ENCODE assay signal across 33 cellular contexts in genomic region chr1:182520746-182521145, GRCh38.
DNase-seq lines count a peak whose midpoint lies in the region; ATAC-seq lines count a peak whose summit lies in the region.
"Had no signal": no experiment of that assay in that cellular context is flagged by ENCODE, and none has a peak within 500 bp of the region (broad histone marks: within the 10 kb centered on the region; RNA-seq: fewer than 3 reads in every experiment).

No MANE protein-coding gene starts in this region.

- peaks cover 3 to 14% of the 10 kb centered on the region in 2 donors for H3K36me3 Mint-ChIP-seq in stimulated activated naive B cell treated with anti-CD40 and anti-IgM and Interleukin-4, amounts not matched to agents 10 μg/mL and 1 μg/mL and 100 μg/mL, for 72 hours

- peaks cover 39 to 60% (median 55%) of the 10 kb centered on the region in 11 experiments for H3K9me3 ChIP-seq in BLaER1 treated with 17β-estradiol and CSF1 and Interleukin-3, amounts not matched to agents 10 nM and 100 nM (replicated peaks in 1 of 11)
- H3K9me3 ChIP-seq: ovary had no signal

- no peak overlapping the region for H3K4me3 ChIP-seq in BLaER1 treated with 17β-estradiol and CSF1 and Interleukin-3, amounts not matched to agents 10 nM and 100 nM
- H3K4me3 ChIP-seq: adrenal gland, MG63, ovary, SJCRH30, smooth muscle cell, stomach, tibial nerve had no signal

- H3K27me3 Mint-ChIP-seq in stimulated activated naive B cell treated with anti-CD40 and anti-IgM and Interleukin-4, amounts not matched to agents 10 μg/mL and 1 μg/mL and 100 μg/mL, for 72 hours: peaks cover 0 to 8% of the 10 kb centered on the region in 2 donors

- no peak for ATAC-seq in HG03571 (IDR thresholded peaks at IDR 0.05; ENCODE audit: unreplicated experiment)
- no peak for ATAC-seq in stimulated activated naive B cell treated with anti-CD40 and anti-IgM and Interleukin-4, amounts not matched to agents 10 μg/mL and 1 μg/mL and 100 μg/mL, for 72 hours (replicated peaks)
- ATAC-seq: left ventricle myocardium superior, Panc1 had no signal

- H3K9me3 Mint-ChIP-seq in stimulated activated naive B cell treated with anti-CD40 and anti-IgM and Interleukin-4, amounts not matched to agents 10 μg/mL and 1 μg/mL and 100 μg/mL, for 72 hours: peaks cover 15 to 33% of the 10 kb centered on the region in 2 donors

- H3K9ac ChIP-seq in BLaER1 treated with 17β-estradiol and CSF1 and Interleukin-3, amounts not matched to agents 10 nM and 100 nM: no peak overlapping the region

- H3K36me3 ChIP-seq in BLaER1 treated with 17β-estradiol and CSF1 and Interleukin-3, amounts not matched to agents 10 nM and 100 nM: 0 out of 22 replicates have a peak, but pooled peaks cover 0 to 3% (median 0%) of the 10 kb centered on the region in 11 experiments
- H3K36me3 ChIP-seq: adrenal gland, MG63, ovary, SJCRH30, stomach, tibial nerve had no signal

- peak overlapping the region in 9 of 11 experiments; percentile 0 to 68 (median 40); a peak in 15 of 22 replicates for H3K27ac ChIP-seq in BLaER1 treated with 17β-estradiol and CSF1 and Interleukin-3, amounts not matched to agents 10 nM and 100 nM
- H3K27ac ChIP-seq: adrenal gland, ovary, SJCRH30, stomach, tibial nerve had no signal

- peaks cover 0 to 19% (median 13%) of the 10 kb centered on the region in 10 experiments; a peak in 9 of 20 replicates for H3K4me1 ChIP-seq in BLaER1 treated with 17β-estradiol and CSF1 and Interleukin-3, amounts not matched to agents 10 nM and 100 nM
- H3K4me1 ChIP-seq: adrenal gland, SJCRH30, stomach, tibial nerve had no signal

- DNase-seq in MV-4-11 (lab: John Stamatoyannopoulos, UW) (peak; percentile 80), dermis blood vessel endothelial cell (peak; percentile 2), iris pigment epithelial cell (ENCODE audit: low read depth) (peak; percentile 39), NCI-H2029 (lab: John Stamatoyannopoulos, UW) (no peak), kidney tubule cell (ENCODE audit: low spot score) (no peak)
- DNase-seq in stimulated activated naive B cell treated with anti-CD40 and anti-IgM and Interleukin-4, amounts not matched to agents 10 μg/mL and 1 μg/mL and 100 μg/mL, for 72 hours: no peak
- DNase-seq: activated CD4-positive, alpha-beta T cell treated with anti-CD3 and anti-CD28 coated beads, Interleukin-2, amount 50 U/mL, for 4 hours; activated CD4-positive, CD25-positive, alpha-beta regulatory T cell; activated naive CD4-positive, alpha-beta T cell treated with Interleukin-2 at 50 U/mL for 16 hours; adrenal gland; COR-L47; DMS79; effector CD8-positive, alpha-beta T cell; erythroblast; GF-D8; H9; left ventricle myocardium superior; MG63; midbrain; NCI-H510A treated with DMSO at 0.1 percent for 48 hours; NK-92 treated with Interleukin-12 subunit alpha and Interleukin-12 subunit beta, amount 100 ng/mL, for 24 hours; ovary; retina; SJCRH30; stimulated activated CD4-positive, alpha-beta T cell treated with anti-CD3 and anti-CD28 coated beads, Interleukin-1b, Interleukin-23, amount 100 ng/mL, for 48 hours; stimulated activated CD8-positive, alpha-beta memory T cell treated with anti-CD3 and anti-CD28 coated beads, Interleukin-4, amount 100 ng/mL, for 48 hours; stomach had no signal

- H3K27me3 ChIP-seq in BLaER1 treated with 17β-estradiol and CSF1 and Interleukin-3, amounts not matched to agents 10 nM and 100 nM: no peaks in the 10 kb centered on the region
- H3K27me3 ChIP-seq: MG63, ovary, SJCRH30, stomach, tibial nerve had no signal

- peak overlapping the region in 6 of 11 experiments; percentile 26 to 56 (median 34); a peak in 10 of 22 replicates for H3K4me2 ChIP-seq in BLaER1 treated with 17β-estradiol and CSF1 and Interleukin-3, amounts not matched to agents 10 nM and 100 nM
- H3K4me2 ChIP-seq: smooth muscle cell had no signal

- H3K4me1 Mint-ChIP-seq in stimulated activated naive B cell treated with anti-CD40 and anti-IgM and Interleukin-4, amounts not matched to agents 10 μg/mL and 1 μg/mL and 100 μg/mL, for 72 hours: no peaks in the 10 kb centered on the region
- H3K4me1 Mint-ChIP-seq: H9, nephron had no signal

- H3K27ac Mint-ChIP-seq in stimulated activated naive B cell treated with anti-CD40 and anti-IgM and Interleukin-4, amounts not matched to agents 10 μg/mL and 1 μg/mL and 100 μg/mL, for 72 hours: no peak overlapping the region
- H3K27ac Mint-ChIP-seq: H9, nephron had no signal

- no peak overlapping the region for H3K4me3 Mint-ChIP-seq in stimulated activated naive B cell treated with anti-CD40 and anti-IgM and Interleukin-4, amounts not matched to agents 10 μg/mL and 1 μg/mL and 100 μg/mL, for 72 hours
- H3K4me3 Mint-ChIP-seq: H9, nephron had no signal

- H4K20me1 ChIP-seq in BLaER1 treated with 17β-estradiol and CSF1 and Interleukin-3, amounts not matched to agents 10 nM and 100 nM: no peaks in the 10 kb centered on the region

Comparison
In these comparisons a context has a peak if more than half of its experiments do, and no peak if none do; other contexts are left out.
1. DNase-seq: peak in MV-4-11 (single experiment), dermis blood vessel endothelial cell (single experiment) and iris pigment epithelial cell (single experiment); none in NCI-H2029 (single experiment), kidney tubule cell (single experiment) and stimulated activated naive B cell treated with anti-CD40 and anti-IgM and Interleukin-4, amounts not matched to agents 10 μg/mL and 1 μg/mL and 100 μg/mL, for 72 hours (single experiment).